Comparison of ENCODE assay signal across 8 cellular contexts in the genomic region with DNA sequence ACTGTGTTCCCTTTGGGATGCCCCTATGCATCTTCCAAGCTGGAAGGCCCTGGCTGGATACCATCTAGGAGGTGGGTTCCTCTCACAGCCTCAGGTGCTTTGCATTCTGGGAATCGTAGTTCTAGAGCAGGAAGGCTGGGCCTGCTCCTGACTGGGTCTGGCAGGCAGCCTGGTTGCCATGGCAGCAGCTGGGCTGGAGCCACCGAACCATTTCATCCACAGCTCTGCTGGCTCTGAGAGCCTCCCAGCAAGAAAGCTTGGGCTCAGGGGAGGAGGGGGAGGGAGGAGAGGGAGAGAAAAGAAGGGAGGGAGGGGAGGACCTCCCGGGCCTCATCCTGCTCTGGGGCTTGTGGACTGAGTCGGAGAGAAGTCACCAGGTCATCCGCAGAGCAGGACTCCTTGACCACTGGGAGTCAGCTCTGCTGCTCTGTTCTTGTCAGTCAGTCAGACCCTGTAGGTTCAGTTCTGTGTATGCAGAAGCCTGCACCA.
DNase-seq lines count a peak whose midpoint lies in the region; ATAC-seq and TF ChIP-seq lines count a peak whose summit lies in the region.

No MANE protein-coding gene starts in this region.

- peaks cover 2% of the 10 kb centered on the region; the same call in 1 of the 2 replicates for H3K27me3 ChIP-seq in GM06990 (replicated peaks; ENCODE audit: control insufficient read depth, insufficient read depth, low read length)

- no peak for TF ChIP-seq CTCF in GM06990 (IDR thresholded peaks at IDR 0.05; ENCODE audit: insufficient read depth, low read length, poor library complexity, severe bottlenecking)

- H3K27ac ChIP-seq in angular gyrus (ENCODE audit: low read depth, low read length): peak overlapping the region; percentile 92

- ATAC-seq in activated CD4-positive, CD25-positive, alpha-beta regulatory T cell treated with anti-CD3 and anti-CD28 coated beads, Interleukin-2, amount 50 U/mL, for 24 hours: no peak

- H3K36me3 ChIP-seq in GM06990 (ENCODE audit: control insufficient read depth, insufficient read depth, low read length): no peaks in the 10 kb centered on the region

- peak; percentile 31 for DNase-seq in GM06990 (ENCODE audit: extremely low read depth, insufficient read length)
- DNase-seq in NCI-H187 treated with DMSO at 0.1 percent for 48 hours (lab: John Stamatoyannopoulos, UW): peak; percentile 78
- peak; percentile 30 to 98 (median 86) for DNase-seq in hypothalamus (lab: John Stamatoyannopoulos, UW)
- DNase-seq in stromal cell of bone marrow (ENCODE audit: low read depth): peak; percentile 17
- DNase-seq in GF-D8 (lab: John Stamatoyannopoulos, UW): no peak
- no peak for DNase-seq in stimulated activated CD4-positive, alpha-beta T cell treated with anti-CD3 and anti-CD28 coated beads, Interleukin-1b, Interleukin-23, amount 100 ng/mL, for 48 hours

- H3K4me3 ChIP-seq in GM06990 (replicated peaks; ENCODE audit: low read depth, low read length): no peak overlapping the region

Comparison
In these comparisons a context has a peak if more than half of its experiments do, and no peak if none do; other contexts are left out.
1. DNase-seq: peak in GM06990 (single experiment), NCI-H187 treated with DMSO at 0.1 percent for 48 hours (single experiment), hypothalamus (51 of 51) and stromal cell of bone marrow (single experiment); none in GF-D8 (single experiment) and stimulated activated CD4-positive, alpha-beta T cell treated with anti-CD3 and anti-CD28 coated beads, Interleukin-1b, Interleukin-23, amount 100 ng/mL, for 48 hours (single experiment).